32 cellular contexts compared by ENCODE assay signal in genomic region chr2:214715025-214715424, GRCh38.
"Had no signal": no experiment of that assay in that cellular context is flagged by ENCODE, and none has a peak within 500 bp of the region (broad histone marks: within the 10 kb centered on the region; RNA-seq: fewer than 3 reads in every experiment).

No MANE protein-coding gene starts in this region.

- FAIRE-seq: endometrium, endothelial cell of umbilical vein had no signal

- DNase-seq: activated B cell treated with CpG ODN at 0.5 μM for 24 hours; activated CD4-positive, alpha-beta memory T cell treated with anti-CD3 and anti-CD28 coated beads, Interleukin-2, amount 10 ng/mL, durations not matched to agents 7 days and 5 days; activated CD4-positive, alpha-beta T cell treated with anti-CD3 and anti-CD28 coated beads, Interleukin-2, amount 10 ng/mL, durations not matched to agents 24 days and 14 days; activated CD4-positive, alpha-beta T cell treated with anti-CD3 and anti-CD28 coated beads, Interleukin-2, amount 50 U/mL, for 4 hours; activated CD8-positive, alpha-beta memory T cell treated with anti-CD3 and anti-CD28 coated beads, Interleukin-2, amount 50 U/mL, for 48 hours; activated gamma-delta T cell; activated naive CD4-positive, alpha-beta T cell; activated naive CD4-positive, alpha-beta T cell treated with anti-CD3 and anti-CD28 coated beads, Interleukin-2, amount 50 U/mL, for 16 hours; activated naive CD8-positive, alpha-beta T cell treated with anti-CD3 and anti-CD28 coated beads for 36 hours; activated naive CD8-positive, alpha-beta T cell treated with anti-CD3 and anti-CD28 coated beads, Interleukin-2, amount 50 U/mL, for 24 hours; activated T-cell treated with anti-CD3 and anti-CD28 coated beads for 4 hours; activated T-cell treated with anti-CD3 and anti-CD28 coated beads, Interleukin-2, amount 50 U/mL, for 24 hours; adrenal gland; amygdala; aorta; body of pancreas; central memory CD4-positive, alpha-beta T cell; cerebellar nuclear complex; colonic mucosa; effector CD8-positive, alpha-beta T cell; esophagus squamous epithelium; foreskin melanocyte; heart right ventricle; SW 1271; T-cell; T1000; WERI-Rb-1 had no signal

- H3K27me3 Mint-ChIP-seq: activated B cell treated with CpG ODN at 0.5 μM for 24 hours; activated CD4-positive, alpha-beta memory T cell treated with anti-CD3 and anti-CD28 coated beads, Interleukin-2, amount 10 ng/mL, durations not matched to agents 7 days and 5 days; activated CD4-positive, alpha-beta T cell treated with anti-CD3 and anti-CD28 coated beads, Interleukin-2, amount 10 ng/mL, durations not matched to agents 24 days and 14 days; activated naive CD8-positive, alpha-beta T cell treated with anti-CD3 and anti-CD28 coated beads for 36 hours; activated naive CD8-positive, alpha-beta T cell treated with anti-CD3 and anti-CD28 coated beads, Interleukin-2, amount 50 U/mL, for 24 hours; activated T-cell treated with anti-CD3 and anti-CD28 coated beads, Interleukin-2, amount 50 U/mL, for 24 hours; T-cell had no signal

- H3K4me3 Mint-ChIP-seq: activated B cell treated with CpG ODN at 0.5 μM for 24 hours; activated CD4-positive, alpha-beta memory T cell treated with anti-CD3 and anti-CD28 coated beads, Interleukin-2, amount 10 ng/mL, durations not matched to agents 7 days and 5 days; activated CD4-positive, alpha-beta T cell treated with anti-CD3 and anti-CD28 coated beads, Interleukin-2, amount 10 ng/mL, durations not matched to agents 24 days and 14 days; activated naive CD8-positive, alpha-beta T cell treated with anti-CD3 and anti-CD28 coated beads for 36 hours; activated naive CD8-positive, alpha-beta T cell treated with anti-CD3 and anti-CD28 coated beads, Interleukin-2, amount 50 U/mL, for 24 hours; activated T-cell treated with anti-CD3 and anti-CD28 coated beads, Interleukin-2, amount 50 U/mL, for 24 hours; activated T-helper 1 cell treated with anti-CD3 and anti-CD28 coated beads, Interleukin-12 subunit alpha, Interleukin-12 subunit beta, Interleukin-2, Interleukin-4 antibody, amounts not matched to agents 30 ng/mL and 10 ng/mL and 1 ng/mL, durations not matched to agents 14 hours and 24 hours and 36 hours; T-cell; T-helper 1 cell treated with Interleukin-12 subunit alpha and Interleukin-12 subunit beta and Interleukin-4 antibody, amounts not matched to agents 30 μg/mL and 1 μg/mL, for 36 hours had no signal

- H3K4me1 Mint-ChIP-seq: activated B cell treated with CpG ODN at 0.5 μM for 24 hours; activated naive CD8-positive, alpha-beta T cell treated with anti-CD3 and anti-CD28 coated beads for 36 hours had no signal

- H3K27ac Mint-ChIP-seq: activated B cell treated with CpG ODN at 0.5 μM for 24 hours; activated CD4-positive, alpha-beta memory T cell treated with anti-CD3 and anti-CD28 coated beads, Interleukin-2, amount 10 ng/mL, durations not matched to agents 7 days and 5 days; activated CD4-positive, alpha-beta T cell treated with anti-CD3 and anti-CD28 coated beads, Interleukin-2, amount 10 ng/mL, durations not matched to agents 24 days and 14 days; activated naive CD8-positive, alpha-beta T cell treated with anti-CD3 and anti-CD28 coated beads for 36 hours; activated naive CD8-positive, alpha-beta T cell treated with anti-CD3 and anti-CD28 coated beads, Interleukin-2, amount 50 U/mL, for 24 hours; activated T-cell treated with anti-CD3 and anti-CD28 coated beads, Interleukin-2, amount 50 U/mL, for 24 hours; activated T-helper 1 cell treated with anti-CD3 and anti-CD28 coated beads, Interleukin-12 subunit alpha, Interleukin-12 subunit beta, Interleukin-2, Interleukin-4 antibody, amounts not matched to agents 30 ng/mL and 10 ng/mL and 1 ng/mL, durations not matched to agents 14 hours and 24 hours and 36 hours; T-cell; T-helper 1 cell treated with Interleukin-12 subunit alpha and Interleukin-12 subunit beta and Interleukin-4 antibody, amounts not matched to agents 30 μg/mL and 1 μg/mL, for 36 hours had no signal

- ATAC-seq: activated naive CD8-positive, alpha-beta T cell treated with anti-CD3 and anti-CD28 coated beads, Interleukin-2, amount 50 U/mL, for 24 hours; body of pancreas; gastroesophageal sphincter; heart right ventricle; T-cell had no signal

- H3K9me3 Mint-ChIP-seq: activated B cell treated with CpG ODN at 0.5 μM for 24 hours had no signal
